29 cellular contexts compared by ENCODE assay signal in the genomic region with DNA sequence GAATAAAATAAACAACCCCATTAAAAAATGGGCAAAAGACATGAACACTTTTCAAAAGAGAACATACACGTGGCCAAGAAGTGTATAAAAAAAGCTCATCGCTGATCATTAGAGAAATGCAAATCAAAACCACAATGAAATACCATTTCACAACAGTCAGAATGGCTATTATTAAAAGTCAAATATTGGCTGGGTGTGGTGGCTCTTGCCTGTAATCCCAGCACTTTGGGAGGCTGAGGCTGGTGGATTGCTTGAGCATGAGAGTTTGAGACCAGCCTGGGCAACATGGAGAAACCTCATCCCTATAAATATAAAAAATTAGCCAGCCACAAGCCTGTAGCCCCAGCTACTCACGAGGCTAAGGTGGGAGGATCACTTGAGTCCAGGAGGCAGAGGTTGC.
"Had no signal": no experiment of that assay in that cellular context is flagged by ENCODE, and none has a peak within 500 bp of the region (broad histone marks: within the 10 kb centered on the region; RNA-seq: fewer than 3 reads in every experiment).

No MANE protein-coding gene starts in this region.

- H3K36me3 ChIP-seq: left lung, neural progenitor cell, right lobe of liver, thoracic aorta, tibial nerve had no signal

- H3K4me2 ChIP-seq: neural progenitor cell, smooth muscle cell had no signal

- FAIRE-seq: endometrium, islet of Langerhans, urothelium cell line had no signal

- H3K79me2 ChIP-seq: parathyroid adenoma had no signal

- H3K27ac ChIP-seq: esophagus squamous epithelium, heart right ventricle, left lung, lower lobe of right lung, neural progenitor cell, parathyroid adenoma, right lobe of liver, thoracic aorta, tibial nerve, upper lobe of left lung had no signal

- ATAC-seq: effector memory CD8-positive, alpha-beta T cell; heart right ventricle; left cardiac atrium; left lung; lower lobe of right lung; naive thymus-derived CD4-positive, alpha-beta T cell; right lobe of liver had no signal

- H3K4me3 ChIP-seq: esophagus squamous epithelium, heart right ventricle, left lung, lower lobe of right lung, neural progenitor cell, right lobe of liver, smooth muscle cell, thoracic aorta, tibial nerve, upper lobe of left lung had no signal

- H3K27me3 ChIP-seq: esophagus squamous epithelium, heart right ventricle, left lung, neural progenitor cell, right lobe of liver, tibial nerve, upper lobe of left lung had no signal

- H3K27ac Mint-ChIP-seq: naive thymus-derived CD4-positive, alpha-beta T cell; nephron; neural progenitor cell; progenitor cell of endocrine pancreas had no signal

- H2AFZ ChIP-seq: neural progenitor cell, parathyroid adenoma had no signal

- H3K9ac ChIP-seq: neural progenitor cell, parathyroid adenoma had no signal

- H3K9me3 ChIP-seq: esophagus squamous epithelium, left lung, lower lobe of right lung, right lobe of liver, thoracic aorta, tibial nerve had no signal

- H3K4me3 Mint-ChIP-seq: effector memory CD8-positive, alpha-beta T cell; naive thymus-derived CD4-positive, alpha-beta T cell; nephron; neural progenitor cell had no signal

- H3K4me1 ChIP-seq: lower lobe of right lung, neural progenitor cell, parathyroid adenoma, right lobe of liver, upper lobe of left lung had no signal

- H3K36me3 Mint-ChIP-seq: neural progenitor cell had no signal

- DNase-seq: cortex of kidney; effector memory CD8-positive, alpha-beta T cell; erythroblast; esophagus squamous epithelium; foreskin melanocyte; glutamatergic neuron; heart right ventricle; hippocampal formation; left cardiac atrium; left lung; lower lobe of right lung; naive thymus-derived CD4-positive, alpha-beta T cell; right lobe of liver; stimulated activated CD4-positive, alpha-beta T cell treated with anti-CD3 and anti-CD28 coated beads, Interleukin-12 subunit alpha, Interleukin-12 subunit beta, amount 100 ng/mL, for 4 hours; stimulated activated CD4-positive, alpha-beta T cell treated with anti-CD3 and anti-CD28 coated beads, Interleukin-1b, Interleukin-23, amount 100 ng/mL, for 48 hours; stimulated activated CD4-positive, alpha-beta T cell treated with anti-CD3 and anti-CD28 coated beads, Interleukin-4, amount 100 ng/mL, for 1 hour; stimulated activated CD8-positive, alpha-beta memory T cell treated with anti-CD3 and anti-CD28 coated beads, Interleukin-4, amount 100 ng/mL, for 48 hours; stimulated activated naive CD4-positive, alpha-beta T cell treated with Interleukin-2 at 50 U/mL for 16 hours; upper lobe of left lung had no signal

- H3K4me1 Mint-ChIP-seq: neural progenitor cell had no signal

- H3K27me3 Mint-ChIP-seq: effector memory CD8-positive, alpha-beta T cell; progenitor cell of endocrine pancreas had no signal
